ENCODE assay signal across 8 cellular contexts in the genomic region with DNA sequence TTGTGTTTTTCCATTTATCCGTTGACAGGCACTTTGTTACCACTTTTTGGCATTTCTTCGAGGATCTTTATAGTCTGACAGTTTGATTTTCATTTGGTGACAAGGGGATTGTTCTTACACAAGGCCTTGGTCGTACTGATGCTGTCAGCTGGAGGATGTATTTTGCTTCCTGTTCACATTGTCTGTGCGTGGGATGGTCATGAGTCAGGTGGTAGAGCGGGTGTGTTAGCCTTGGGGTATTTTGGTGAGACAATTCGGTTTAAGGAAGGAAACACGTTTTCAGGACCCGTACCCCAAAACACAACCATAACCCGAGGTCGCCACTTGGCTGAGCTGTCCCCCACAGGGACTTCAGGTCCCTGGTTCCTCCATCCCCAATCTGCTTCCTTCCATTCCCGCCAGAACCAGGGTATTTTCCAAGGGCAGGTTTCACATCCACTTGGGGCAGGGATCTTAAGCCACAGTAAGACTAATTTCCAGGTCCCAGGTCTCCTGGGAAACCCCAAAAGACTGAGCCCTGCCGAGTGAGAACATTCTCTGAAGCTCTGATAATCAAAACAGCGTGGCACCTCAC.
DNase-seq lines count a peak whose midpoint lies in the region; ATAC-seq lines count a peak whose summit lies in the region.
"Had no signal": no experiment of that assay in that cellular context is flagged by ENCODE, and none has a peak within 500 bp of the region (broad histone marks: within the 10 kb centered on the region; RNA-seq: fewer than 3 reads in every experiment).

No MANE protein-coding gene starts in this region.

- ATAC-seq in stimulated activated naive CD8-positive, alpha-beta T cell treated with anti-CD3 and anti-CD28 coated beads, Interleukin-15, Interleukin-2, amounts not matched to agents 100 U/mL and 50 U/mL, for 24 hours: peak; percentile 86

- peak; percentile 63 for DNase-seq in KBM-7
- peak; percentile 61 for DNase-seq in activated CD8-positive, alpha-beta memory T cell treated with anti-CD3 and anti-CD28 coated beads, Interleukin-2, amount 50 U/mL, for 4 hours
- DNase-seq in foreskin melanocyte: peak; percentile 73
- peak; percentile 51 for DNase-seq in stimulated activated naive CD8-positive, alpha-beta T cell treated with anti-CD3 and anti-CD28 coated beads, Interleukin-15, Interleukin-2, amounts not matched to agents 100 U/mL and 50 U/mL, for 24 hours
- DNase-seq in NCI-H2081 treated with DMSO at 0.1 percent for 48 hours (lab: John Stamatoyannopoulos, UW): no peak
- DNase-seq in NCI-H1694 treated with DMSO at 0.1 percent for 48 hours (lab: John Stamatoyannopoulos, UW): no peak
- no peak for DNase-seq in AG08395 (ENCODE audit: low spot score)
- DNase-seq: NCI-H1048 had no signal

- in situ Hi-C loops in KBM-7 (cut with MboI; ENCODE audit: low pct_unique_long_range_greater_than_20kb, low sequenced_read_pairs): no loop called here

Comparison
In these comparisons a context has a peak if more than half of its experiments do, and no peak if none do; other contexts are left out.
1. DNase-seq: peak in KBM-7 (single experiment), activated CD8-positive, alpha-beta memory T cell treated with anti-CD3 and anti-CD28 coated beads, Interleukin-2, amount 50 U/mL, for 4 hours (single experiment), foreskin melanocyte (single experiment) and stimulated activated naive CD8-positive, alpha-beta T cell treated with anti-CD3 and anti-CD28 coated beads, Interleukin-15, Interleukin-2, amounts not matched to agents 100 U/mL and 50 U/mL, for 24 hours (single experiment); none in NCI-H2081 treated with DMSO at 0.1 percent for 48 hours (single experiment), NCI-H1694 treated with DMSO at 0.1 percent for 48 hours (single experiment) and AG08395 (single experiment).